ENCODE assay signal across 19 cellular contexts in the genomic region with DNA sequence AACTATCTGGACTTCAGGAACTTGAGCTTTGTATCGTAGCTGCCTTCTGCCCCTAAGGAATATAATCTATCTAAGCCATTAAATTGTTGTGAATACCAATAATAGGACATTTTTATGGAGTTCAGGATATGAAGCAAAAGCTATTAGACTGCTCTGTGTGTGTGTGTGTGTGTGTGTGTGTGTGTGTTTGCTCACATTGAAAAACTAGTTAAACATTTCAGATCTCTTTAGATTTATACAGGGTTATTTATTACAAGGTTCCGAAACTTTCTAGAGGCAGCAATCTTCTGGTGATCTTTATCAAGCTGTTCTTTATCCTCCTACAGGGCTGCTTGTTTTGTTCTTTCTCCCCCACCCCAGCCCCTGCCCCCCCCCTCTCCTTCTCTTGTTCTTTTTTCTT.
"Had no signal": no experiment of that assay in that cellular context is flagged by ENCODE, and none has a peak within 500 bp of the region (broad histone marks: within the 10 kb centered on the region; RNA-seq: fewer than 3 reads in every experiment).

No MANE protein-coding gene starts in this region.

- H3K9me3 ChIP-seq: ascending aorta, heart left ventricle, thyroid gland had no signal

- H3K27me3 ChIP-seq: ascending aorta, brain microvascular endothelial cell, foreskin keratinocyte, thyroid gland had no signal

- DNase-seq: activated CD4-positive, alpha-beta T cell treated with anti-CD3 and anti-CD28 coated beads for 4 hours; activated CD4-positive, alpha-beta T cell treated with anti-CD3 and anti-CD28 coated beads, Interleukin-2, amount 50 U/mL, for 4 hours; activated CD8-positive, alpha-beta memory T cell treated with anti-CD3 and anti-CD28 coated beads for 24 hours; activated effector memory CD4-positive, alpha-beta T cell treated with anti-CD3 and anti-CD28 coated beads, Interleukin-2, amount 50 U/mL, for 16 hours; activated naive CD4-positive, alpha-beta T cell treated with anti-CD3 and anti-CD28 coated beads for 36 hours; activated naive CD8-positive, alpha-beta T cell treated with anti-CD3 and anti-CD28 coated beads for 36 hours; brain microvascular endothelial cell; foreskin keratinocyte; heart left ventricle; midbrain; natural killer cell; stimulated activated CD4-positive, alpha-beta T cell treated with anti-CD3 and anti-CD28 coated beads, Interleukin-4, amount 100 ng/mL, for 24 hours; thyroid gland had no signal

- H3K9me3 Mint-ChIP-seq: activated naive CD4-positive, alpha-beta T cell treated with anti-CD3 and anti-CD28 coated beads for 36 hours; activated naive CD8-positive, alpha-beta T cell treated with anti-CD3 and anti-CD28 coated beads for 36 hours; natural killer cell; stimulated activated effector memory CD8-positive, alpha-beta T cell treated with anti-CD3 and anti-CD28 coated beads, Interleukin-12 subunit alpha, Interleukin-12 subunit beta, amount 100 ng/mL, for 72 hours; stimulated activated naive CD8-positive, alpha-beta T cell treated with anti-CD3 and anti-CD28 coated beads, Interleukin-15, Interleukin-2, amounts not matched to agents 100 ng/mL and 50 ng/mL, for 24 hours had no signal

- H3K36me3 Mint-ChIP-seq: activated naive CD8-positive, alpha-beta T cell treated with anti-CD3 and anti-CD28 coated beads for 36 hours; natural killer cell; stimulated activated effector memory CD8-positive, alpha-beta T cell treated with anti-CD3 and anti-CD28 coated beads, Interleukin-12 subunit alpha, Interleukin-12 subunit beta, amount 100 ng/mL, for 72 hours had no signal

- H3K4me1 Mint-ChIP-seq: natural killer cell; stimulated activated effector memory CD8-positive, alpha-beta T cell treated with anti-CD3 and anti-CD28 coated beads, Interleukin-12 subunit alpha, Interleukin-12 subunit beta, amount 100 ng/mL, for 72 hours had no signal

- ATAC-seq: esophagus mucosa; foreskin keratinocyte; heart left ventricle; natural killer cell; sciatic nerve; stimulated activated effector memory CD8-positive, alpha-beta T cell treated with anti-CD3 and anti-CD28 coated beads, Interleukin-12 subunit alpha, Interleukin-12 subunit beta, amount 100 ng/mL, for 72 hours had no signal

- H3K27ac ChIP-seq: ascending aorta, brain microvascular endothelial cell, foreskin keratinocyte, heart left ventricle, thyroid gland had no signal

- H3K4me1 ChIP-seq: ascending aorta, foreskin keratinocyte, thyroid gland had no signal

- H3K27ac Mint-ChIP-seq: activated naive CD4-positive, alpha-beta T cell treated with anti-CD3 and anti-CD28 coated beads for 36 hours; activated naive CD8-positive, alpha-beta T cell treated with anti-CD3 and anti-CD28 coated beads for 36 hours; natural killer cell; stimulated activated effector memory CD8-positive, alpha-beta T cell treated with anti-CD3 and anti-CD28 coated beads, Interleukin-12 subunit alpha, Interleukin-12 subunit beta, amount 100 ng/mL, for 72 hours; stimulated activated naive CD8-positive, alpha-beta T cell treated with anti-CD3 and anti-CD28 coated beads, Interleukin-15, Interleukin-2, amounts not matched to agents 100 ng/mL and 50 ng/mL, for 24 hours had no signal

- H3K36me3 ChIP-seq: ascending aorta, brain microvascular endothelial cell, heart left ventricle, thyroid gland had no signal

- H3K4me3 ChIP-seq: ascending aorta, heart left ventricle, skin epidermis, thyroid gland had no signal

- H3K4me3 Mint-ChIP-seq: activated naive CD4-positive, alpha-beta T cell treated with anti-CD3 and anti-CD28 coated beads for 36 hours; activated naive CD8-positive, alpha-beta T cell treated with anti-CD3 and anti-CD28 coated beads for 36 hours; natural killer cell; stimulated activated effector memory CD8-positive, alpha-beta T cell treated with anti-CD3 and anti-CD28 coated beads, Interleukin-12 subunit alpha, Interleukin-12 subunit beta, amount 100 ng/mL, for 72 hours; stimulated activated naive CD8-positive, alpha-beta T cell treated with anti-CD3 and anti-CD28 coated beads, Interleukin-15, Interleukin-2, amounts not matched to agents 100 ng/mL and 50 ng/mL, for 24 hours had no signal
